32 cellular contexts compared by ENCODE assay signal in genomic region chrX:137654481-137654880, GRCh38.
"Had no signal": no experiment of that assay in that cellular context is flagged by ENCODE, and none has a peak within 500 bp of the region (broad histone marks: within the 10 kb centered on the region; RNA-seq: fewer than 3 reads in every experiment).

No MANE protein-coding gene starts in this region.

- H3K4me1 Mint-ChIP-seq: activated CD4-positive, alpha-beta memory T cell treated with anti-CD3 and anti-CD28 coated beads, Interleukin-2, amount 10 ng/mL, durations not matched to agents 7 days and 5 days; activated CD8-positive, alpha-beta memory T cell treated with anti-CD3 and anti-CD28 coated beads, Interleukin-2, amount 10 ng/mL, durations not matched to agents 7 days and 5 days; activated naive CD4-positive, alpha-beta T cell treated with anti-CD3 and anti-CD28 coated beads, Interleukin-2, amount 10 ng/mL, durations not matched to agents 7 days and 5 days; activated naive CD8-positive, alpha-beta T cell treated with anti-CD3 and anti-CD28 coated beads, Interleukin-2, amount 50 U/mL, for 24 hours; T-cell; T-helper 17 cell had no signal

- H3K27ac Mint-ChIP-seq: activated CD4-positive, alpha-beta memory T cell treated with anti-CD3 and anti-CD28 coated beads, Interleukin-2, amount 10 ng/mL, durations not matched to agents 7 days and 5 days; activated CD8-positive, alpha-beta memory T cell treated with anti-CD3 and anti-CD28 coated beads, Interleukin-2, amount 10 ng/mL, durations not matched to agents 7 days and 5 days; activated naive CD4-positive, alpha-beta T cell treated with anti-CD3 and anti-CD28 coated beads, Interleukin-2, amount 10 ng/mL, durations not matched to agents 7 days and 5 days; activated naive CD8-positive, alpha-beta T cell; activated naive CD8-positive, alpha-beta T cell treated with anti-CD3 and anti-CD28 coated beads, Interleukin-2, amount 50 U/mL, for 24 hours; T-cell; T-helper 17 cell had no signal

- ATAC-seq: activated CD8-positive, alpha-beta memory T cell treated with anti-CD3 and anti-CD28 coated beads, Interleukin-2, amount 10 ng/mL, durations not matched to agents 7 days and 5 days; activated naive CD8-positive, alpha-beta T cell treated with anti-CD3 and anti-CD28 coated beads, Interleukin-2, amount 50 U/mL, for 24 hours; Panc1; SK-N-SH treated with all-trans-retinoic acid at 6 μM for 48 hours; T-cell; T-helper 17 cell had no signal

- H3K9me3 Mint-ChIP-seq: activated CD4-positive, alpha-beta memory T cell treated with anti-CD3 and anti-CD28 coated beads, Interleukin-2, amount 10 ng/mL, durations not matched to agents 7 days and 5 days; activated naive CD4-positive, alpha-beta T cell treated with anti-CD3 and anti-CD28 coated beads, Interleukin-2, amount 10 ng/mL, durations not matched to agents 7 days and 5 days; activated naive CD8-positive, alpha-beta T cell treated with anti-CD3 and anti-CD28 coated beads, Interleukin-2, amount 50 U/mL, for 24 hours; T-cell had no signal

- H3K36me3 Mint-ChIP-seq: activated CD8-positive, alpha-beta memory T cell treated with anti-CD3 and anti-CD28 coated beads, Interleukin-2, amount 10 ng/mL, durations not matched to agents 7 days and 5 days; activated naive CD4-positive, alpha-beta T cell treated with anti-CD3 and anti-CD28 coated beads, Interleukin-2, amount 10 ng/mL, durations not matched to agents 7 days and 5 days; activated naive CD8-positive, alpha-beta T cell; T-cell had no signal

- H3K27me3 Mint-ChIP-seq: activated CD4-positive, alpha-beta memory T cell treated with anti-CD3 and anti-CD28 coated beads, Interleukin-2, amount 10 ng/mL, durations not matched to agents 7 days and 5 days; activated CD8-positive, alpha-beta memory T cell treated with anti-CD3 and anti-CD28 coated beads, Interleukin-2, amount 10 ng/mL, durations not matched to agents 7 days and 5 days; activated naive CD4-positive, alpha-beta T cell treated with anti-CD3 and anti-CD28 coated beads, Interleukin-2, amount 10 ng/mL, durations not matched to agents 7 days and 5 days; activated naive CD8-positive, alpha-beta T cell; activated naive CD8-positive, alpha-beta T cell treated with anti-CD3 and anti-CD28 coated beads, Interleukin-2, amount 50 U/mL, for 24 hours; T-helper 17 cell had no signal

- H3K27ac ChIP-seq: brain microvascular endothelial cell, WERI-Rb-1 had no signal

- DNase-seq: activated CD4-positive, alpha-beta memory T cell treated with anti-CD3 and anti-CD28 coated beads, Interleukin-2, amount 10 ng/mL, durations not matched to agents 7 days and 5 days; activated CD4-positive, alpha-beta T cell treated with anti-CD3 and anti-CD28 coated beads for 1 hour; activated CD4-positive, alpha-beta T cell treated with anti-CD3 and anti-CD28 coated beads for 48 hours; activated CD4-positive, CD25-positive, alpha-beta regulatory T cell; activated CD8-positive, alpha-beta memory T cell treated with anti-CD3 and anti-CD28 coated beads for 24 hours; activated CD8-positive, alpha-beta memory T cell treated with anti-CD3 and anti-CD28 coated beads, Interleukin-2, amount 10 ng/mL, durations not matched to agents 7 days and 5 days; activated CD8-positive, alpha-beta memory T cell treated with anti-CD3 and anti-CD28 coated beads, Interleukin-2, amount 50 U/mL, for 48 hours; activated effector memory CD4-positive, alpha-beta T cell treated with Interleukin-2 at 50 U/mL for 16 hours; activated naive CD4-positive, alpha-beta T cell treated with anti-CD3 and anti-CD28 coated beads, Interleukin-2, amount 10 ng/mL, durations not matched to agents 7 days and 5 days; activated naive CD8-positive, alpha-beta T cell treated with anti-CD3 and anti-CD28 coated beads, Interleukin-2, amount 50 U/mL, for 24 hours; activated T-cell treated with anti-CD3 and anti-CD28 coated beads, Interleukin-2, amount 50 U/mL, for 48 hours; anterior cingulate cortex; brain microvascular endothelial cell; central memory CD4-positive, alpha-beta T cell; Kasumi-1; KG1; NCI-H1092 treated with DMSO at 0.1 percent for 48 hours; NCI-H146; NCI-H187; NCI-H2029 treated with DMSO at 0.1 percent for 48 hours; NCI-H2107; NCI-H2171; NCI-H510A; NCI-H526; NCI-H748 treated with DMSO at 0.1 percent for 48 hours; SHP77; T-cell; T-helper 17 cell; WERI-Rb-1 had no signal

- H3K4me3 Mint-ChIP-seq: activated CD4-positive, alpha-beta memory T cell treated with anti-CD3 and anti-CD28 coated beads, Interleukin-2, amount 10 ng/mL, durations not matched to agents 7 days and 5 days; activated CD8-positive, alpha-beta memory T cell treated with anti-CD3 and anti-CD28 coated beads, Interleukin-2, amount 10 ng/mL, durations not matched to agents 7 days and 5 days; activated naive CD4-positive, alpha-beta T cell treated with anti-CD3 and anti-CD28 coated beads, Interleukin-2, amount 10 ng/mL, durations not matched to agents 7 days and 5 days; activated naive CD8-positive, alpha-beta T cell; activated naive CD8-positive, alpha-beta T cell treated with anti-CD3 and anti-CD28 coated beads, Interleukin-2, amount 50 U/mL, for 24 hours; T-cell; T-helper 17 cell had no signal
